In genomic region chr2:33134086-33134763, GRCh38 we compare ENCODE assay signal across 10 cellular contexts.
DNase-seq lines count a peak whose midpoint lies in the region; ATAC-seq and TF ChIP-seq lines count a peak whose summit lies in the region.
"Had no signal": no experiment of that assay in that cellular context is flagged by ENCODE, and none has a peak within 500 bp of the region (broad histone marks: within the 10 kb centered on the region; RNA-seq: fewer than 3 reads in every experiment).

No MANE protein-coding gene starts in this region.

- peak overlapping the region; percentile 44 to 91 (median 75) for H3K4me3 Mint-ChIP-seq in brain
- H3K4me3 Mint-ChIP-seq: CD4-positive, CD25-positive, alpha-beta regulatory T cell; T-helper 1 cell treated with Interleukin-12 subunit alpha and Interleukin-12 subunit beta and Interleukin-4 antibody, amounts not matched to agents 30 μg/mL and 1 μg/mL, for 36 hours had no signal

- no peaks in the 10 kb centered on the region for H3K27me3 Mint-ChIP-seq in brain

- H3K27me3 ChIP-seq in ACC112 (ENCODE audit: insufficient read depth, low read length) (no peaks in the 10 kb centered on the region), thoracic aorta (replicated peaks; ENCODE audit: insufficient read depth) (no peaks in the 10 kb centered on the region)

- peaks cover 40% of the 10 kb centered on the region for H3K79me2 ChIP-seq in ACC112 (ENCODE audit: control insufficient read depth, insufficient read depth, low read length, unreplicated experiment)

- peaks cover 0 to 3% (median 0%) of the 10 kb centered on the region in 5 experiments for H3K9me3 Mint-ChIP-seq in brain
- H3K9me3 Mint-ChIP-seq: CD4-positive, CD25-positive, alpha-beta regulatory T cell; T-helper 1 cell treated with Interleukin-12 subunit alpha and Interleukin-12 subunit beta and Interleukin-4 antibody, amounts not matched to agents 30 μg/mL and 1 μg/mL, for 36 hours had no signal

- ATAC-seq in left lobe of liver, result peak; percentile 73
- ATAC-seq in thoracic aorta (ENCODE audit: insufficient number of reproducible peaks, low FRiP score, low read depth), result peak; percentile 37
- ATAC-seq in GM21381 (IDR thresholded peaks at IDR 0.05; ENCODE audit: unreplicated experiment), result no peak
- no peak for ATAC-seq in HG03469 (IDR thresholded peaks at IDR 0.05; ENCODE audit: unreplicated experiment)

- H3K4me1 ChIP-seq in ACC112 (ENCODE audit: control insufficient read depth, insufficient read depth, low read length, unreplicated experiment) (peaks cover 57% of the 10 kb centered on the region), thoracic aorta (ENCODE audit: control insufficient read depth in 1 of 2, low read depth in 2 of 2) (peaks cover 25 to 62% of the 10 kb centered on the region in 2 donors)

- H2AFZ ChIP-seq in ACC112 (ENCODE audit: low read length, unreplicated experiment), result peak overlapping the region; percentile 62

- DNase-seq in NCI-H128 (lab: John Stamatoyannopoulos, UW; ENCODE audit: unreplicated experiment) (peak; percentile 84), left lobe of liver (ENCODE audit: low spot score) (peak; percentile 56), thoracic aorta (ENCODE audit: low spot score) (peak; percentile 61)
- no peak for DNase-seq in activated CD4-positive, alpha-beta T cell treated with anti-CD3 and anti-CD28 coated beads for 4 hours
- DNase-seq: CD4-positive, CD25-positive, alpha-beta regulatory T cell had no signal

- H3K9me3 ChIP-seq in thoracic aorta, result no peaks in the 10 kb centered on the region

- H3K4me3 ChIP-seq in ACC112 (ENCODE audit: low read depth, low read length), result peak overlapping the region; percentile 96
- peak overlapping the region; percentile 78 for H3K4me3 ChIP-seq in thoracic aorta

- peak overlapping the region; percentile 97 for H3K27ac ChIP-seq in ACC112 (ENCODE audit: low read depth, low read length)
- H3K27ac ChIP-seq in thoracic aorta, result peak overlapping the region; percentile 95 to 98

- H3K27ac Mint-ChIP-seq in brain, result peak overlapping the region; percentile 46 to 95 (median 82)
- H3K27ac Mint-ChIP-seq: T-helper 1 cell treated with Interleukin-12 subunit alpha and Interleukin-12 subunit beta and Interleukin-4 antibody, amounts not matched to agents 30 μg/mL and 1 μg/mL, for 36 hours had no signal

- H3K4me1 Mint-ChIP-seq in brain, result peaks cover 64% of the 10 kb centered on the region
- H3K4me1 Mint-ChIP-seq: CD4-positive, CD25-positive, alpha-beta regulatory T cell had no signal

- TF ChIP-seq CTCF in brain (conservative IDR thresholded peaks at IDR 0.05) (no peak), thoracic aorta (IDR thresholded peaks at IDR 0.05) (no peak)

- no peaks in the 10 kb centered on the region for H3K36me3 ChIP-seq in ACC112 (ENCODE audit: insufficient read depth, low read length)
- no peaks in the 10 kb centered on the region for H3K36me3 ChIP-seq in thoracic aorta

- no peaks in the 10 kb centered on the region for H3K36me3 Mint-ChIP-seq in brain
- H3K36me3 Mint-ChIP-seq: CD4-positive, CD25-positive, alpha-beta regulatory T cell had no signal

Comparison
In these comparisons a context has a peak if more than half of its experiments do, and no peak if none do; other contexts are left out.
1. DNase-seq: peak in NCI-H128 (single experiment), left lobe of liver (single experiment) and thoracic aorta (single experiment); none in activated CD4-positive, alpha-beta T cell treated with anti-CD3 and anti-CD28 coated beads for 4 hours (0 of 2).
2. ATAC-seq: peak in left lobe of liver (single experiment) and thoracic aorta (single experiment); none in GM21381 (single experiment) and HG03469 (single experiment).